ENCODE assay signal across 1 cellular context in genomic region chr16:10750793-10751192, GRCh38.
TF ChIP-seq lines count a peak whose summit lies in the region.

No MANE protein-coding gene starts in this region.

TF ChIP-seq in SK-N-SH, 30 proteins besides CTCF, POLR2A, EP300 and RAD21 (continued from another document):
- no peak for TF ChIP-seq USF2 (IDR thresholded peaks at IDR 0.05; ENCODE audit: borderline replicate concordance, low read depth, low read length)
TF ChIP-seq in SK-N-SH: peak in this region for 1.
